ENCODE assay signal across 7 cellular contexts in genomic region chr1:86914998-86915736, GRCh38. TPM values are rescaled to one million over a fixed set of nuclear protein-coding genes. Genes with fewer than 3 reads are reported as not detected.
DNase-seq lines count a peak whose midpoint lies in the region; ATAC-seq, FAIRE-seq and TF ChIP-seq lines count a peak whose summit lies in the region.

No MANE protein-coding gene starts in this region.

- POLR2A ChIA-PET in activated CD4-positive, alpha-beta memory T cell treated with anti-CD3 and anti-CD28 coated beads, Interleukin-2, amount 10 ng/mL, durations not matched to agents 7 days and 5 days (lab: Charles Lee), result interaction anchor here (0.7 to 4.6 kb wide), 9 partner anchors 9 to 529 kb away, joined by 3 to 96 read pairs (median 4); partner anchors contain the start of gene SH3GLB1
- POLR2A ChIA-PET in H1 (lab: Charles Lee; ENCODE audit: partially characterized antibody), result interaction anchor here (0.6 to 5.1 kb wide), 15 partner anchors 10 to 108 kb away, joined by 3 to 49 read pairs (median 7); no protein-coding TSS in a partner anchor

- H3K9me3 Mint-ChIP-seq in activated CD4-positive, alpha-beta memory T cell treated with anti-CD3 and anti-CD28 coated beads, Interleukin-2, amount 10 ng/mL, durations not matched to agents 7 days and 5 days, result no peaks in the 10 kb centered on the region

- no peak for TF ChIP-seq EP300 in H1 (IDR thresholded peaks at IDR 0.05; ENCODE audit: borderline replicate concordance in 1 of 2, low read depth in 2 of 2, low read length in 2 of 2)

- H3K4me1 Mint-ChIP-seq in activated CD4-positive, alpha-beta memory T cell treated with anti-CD3 and anti-CD28 coated beads, Interleukin-2, amount 10 ng/mL, durations not matched to agents 7 days and 5 days, result peaks cover 34% of the 10 kb centered on the region

- H3K79me1 ChIP-seq in H1 (ENCODE audit: low read depth, low read length), result no peaks in the 10 kb centered on the region
- H3K79me1 ChIP-seq in mesendoderm (ENCODE audit: low read length), result peaks cover 14% of the 10 kb centered on the region

- WGBS in H1 (ENCODE audit: extremely low coverage in 1 of 2, insufficient coverage in 1 of 2, insufficient read length in 1 of 2, insufficient replicate concordance in 2 of 2, low coverage in 1 of 2, low lambda C conversion rate in 2 of 2, missing lambda C conversion rate in 1 of 2), 2 experiments, result 1% methylated on average over 41 of the region's 43 CpGs; no CpG with 5 or more reads in 1 of the 2 experiments
- WGBS in mesendoderm (ENCODE audit: extremely low coverage, insufficient coverage, low lambda C conversion rate), result no CpG with 5 or more reads among the region's 43 CpGs

- TF ChIP-seq CTCF in H1 (IDR thresholded peaks at IDR 0.05; ENCODE audit: control extremely low read depth in 1 of 3, insufficient read depth in 1 of 3, low read depth in 1 of 3, low read length in 3 of 3), result no peak

- H3K36me3 ChIP-seq in H1 (ENCODE audit: control insufficient read depth in 2 of 4, insufficient read depth in 4 of 4, low read length in 3 of 4) (peaks cover 0 to 3% (median 1%) of the 10 kb centered on the region in 4 experiments; a peak in 1 of 8 replicates), mesendoderm (ENCODE audit: control insufficient read depth, insufficient read depth, low read length) (no peaks in the 10 kb centered on the region)

- H2AFZ ChIP-seq in H1 (ENCODE audit: low read length), result no peak overlapping the region; the same call in 1 of the 2 replicates

- TF ChIP-seq POLR2A in GM18505 (IDR thresholded peaks at IDR 0.05; ENCODE audit: borderline replicate concordance, extremely low read depth, insufficient read depth, insufficient read length), result peak; percentile 45
- peak in 1 of 2 experiments; percentile 68; a peak in 2 of 3 replicates for TF ChIP-seq POLR2A in H1 (IDR thresholded peaks at IDR 0.05; ENCODE audit: control extremely low read depth in 1 of 2, low read depth in 2 of 2, low read length in 2 of 2)

- H2AK5ac ChIP-seq in H1 (ENCODE audit: low read depth, low read length) (no peak overlapping the region), mesendoderm (ENCODE audit: low read length) (no peak overlapping the region)

- H2BK120ac ChIP-seq in H1 (replicated peaks; ENCODE audit: low read depth, low read length), result peak overlapping the region; percentile 69
- peak overlapping the region; percentile 47 for H2BK120ac ChIP-seq in mesendoderm (ENCODE audit: low read depth, low read length)

- H3K4me3 ChIP-seq in H1 (ENCODE audit: extremely low read depth in 1 of 4, insufficient read depth in 2 of 4, low read depth in 3 of 4, low read length in 4 of 4) (peak overlapping the region; percentile 98 to 99 (median 98)), mesendoderm (ENCODE audit: low read length) (peak overlapping the region; percentile 80)

- H2BK15ac ChIP-seq in H1 (ENCODE audit: low read length) (no peak overlapping the region), mesendoderm (replicated peaks; ENCODE audit: low read depth) (peak overlapping the region; percentile 42)

- DNase-seq in NCI-H460 (ENCODE audit: extremely low read depth, low read depth), result peak; percentile 15
- DNase-seq in activated CD4-positive, alpha-beta memory T cell treated with anti-CD3 and anti-CD28 coated beads, Interleukin-2, amount 10 ng/mL, durations not matched to agents 7 days and 5 days, result peak; percentile 51
- peak in 1 of 2 experiments; percentile 73 for DNase-seq in H1 (ENCODE audit: low read depth in 1 of 2, low spot score in 2 of 2)
- DNase-seq in mesendoderm, result peak; percentile 90
- peak; percentile 17 for DNase-seq in stimulated activated CD8-positive, alpha-beta memory T cell treated with anti-CD3 and anti-CD28 coated beads, Interleukin-15, amount 100 ng/mL, for 24 hours (ENCODE audit: low read depth)

- peak overlapping the region; percentile 77 for H3K56ac ChIP-seq in H1 (replicated peaks; ENCODE audit: insufficient read length, low read depth, low read length)
- peak overlapping the region; percentile 93 for H3K56ac ChIP-seq in mesendoderm (ENCODE audit: low read length)

- ATAC-seq in GM18505 (IDR thresholded peaks at IDR 0.05; ENCODE audit: unreplicated experiment) (peak; percentile 12), HG03097 (IDR thresholded peaks at IDR 0.05; ENCODE audit: low FRiP score, unreplicated experiment) (peak; percentile 18)

- CTCF ChIA-PET in activated CD4-positive, alpha-beta memory T cell treated with anti-CD3 and anti-CD28 coated beads, Interleukin-2, amount 10 ng/mL, durations not matched to agents 7 days and 5 days (lab: Charles Lee), result interaction anchor here (0.8 to 3.0 kb wide), 6 partner anchors 10 to 210 kb away, joined by 3 to 29 read pairs (median 3); partner anchors contain the start of gene SH3GLB1
- CTCF ChIA-PET in H1 (lab: Charles Lee; ENCODE audit: partially characterized antibody), result interaction anchor here (0.5 to 1.7 kb wide), 8 partner anchors 17 to 182 kb away, joined by 3 to 8 read pairs (median 4); no protein-coding TSS in a partner anchor

- H3K9ac ChIP-seq in H1 (replicated peaks in 1 of 4; ENCODE audit: extremely low read depth in 1 of 4, low read depth in 3 of 4, low read length in 3 of 4) (peak overlapping the region; percentile 82 to 93 (median 86)), mesendoderm (ENCODE audit: low read length) (peak overlapping the region; percentile 91)

- peaks cover 13% of the 10 kb centered on the region for H3K36me3 Mint-ChIP-seq in activated CD4-positive, alpha-beta memory T cell treated with anti-CD3 and anti-CD28 coated beads, Interleukin-2, amount 10 ng/mL, durations not matched to agents 7 days and 5 days (ENCODE audit: low read depth)

- no peaks in the 10 kb centered on the region for H3K23me2 ChIP-seq in H1 (ENCODE audit: low read depth, low read length)

- H3K27ac Mint-ChIP-seq in activated CD4-positive, alpha-beta memory T cell treated with anti-CD3 and anti-CD28 coated beads, Interleukin-2, amount 10 ng/mL, durations not matched to agents 7 days and 5 days, result no peak overlapping the region

- no peaks in the 10 kb centered on the region for H3K9me3 ChIP-seq in H1 (ENCODE audit: insufficient read depth in 2 of 2, low read depth in 1 of 2, low read length in 1 of 2)

- H2BK5ac ChIP-seq in H1 (ENCODE audit: low read depth, low read length) (peak overlapping the region; percentile 46), mesendoderm (ENCODE audit: low read length) (peak overlapping the region; percentile 37)

- peak overlapping the region; percentile 19; the same call in 1 of the 2 replicates for H2BK12ac ChIP-seq in H1 (ENCODE audit: low read depth, low read length)

- peak overlapping the region; percentile 31 for H4K91ac ChIP-seq in H1 (replicated peaks; ENCODE audit: insufficient read length, low read length)

- H3K27me3 ChIP-seq in H1 (replicated peaks in 1 of 4; ENCODE audit: control insufficient read depth in 3 of 4, extremely low read depth in 1 of 4, insufficient read depth in 3 of 4, low read length in 3 of 4) (no peaks in the 10 kb centered on the region), mesendoderm (ENCODE audit: insufficient read depth, low read length, poor library complexity) (no peaks in the 10 kb centered on the region)

- H2BK20ac ChIP-seq in H1 (ENCODE audit: low read length), result no peak overlapping the region

- H3K4me1 ChIP-seq in H1 (replicated peaks in 1 of 4; ENCODE audit: control insufficient read depth in 3 of 4, insufficient read depth in 4 of 4, low read length in 3 of 4), result peaks cover 0 to 3% (median 2%) of the 10 kb centered on the region in 4 experiments; a peak in 3 of 7 replicates
- peaks cover 5% of the 10 kb centered on the region for H3K4me1 ChIP-seq in mesendoderm (ENCODE audit: control insufficient read depth, low read depth, low read length)

- H4K5ac ChIP-seq in H1 (ENCODE audit: insufficient read length, low read depth, low read length), result peak overlapping the region; percentile 35
- H4K5ac ChIP-seq in mesendoderm (ENCODE audit: low read length), result no peak overlapping the region

- H3K14ac ChIP-seq in H1 (ENCODE audit: insufficient read length), result no peak overlapping the region

- FAIRE-seq in H1 (lab: Jason Lieb, UNC), result peak; percentile 57

- H3K79me2 ChIP-seq in H1 (ENCODE audit: control insufficient read depth in 1 of 2, insufficient read depth in 2 of 2, low read length in 2 of 2) (peaks cover 31 to 90% of the 10 kb centered on the region in 2 experiments), mesendoderm (ENCODE audit: control insufficient read depth, insufficient read depth, low read length) (peaks cover 45% of the 10 kb centered on the region)

- peaks cover 2 to 6% of the 10 kb centered on the region in 2 experiments for H4K20me1 ChIP-seq in H1 (replicated peaks in 1 of 2; ENCODE audit: control insufficient read depth in 1 of 2, insufficient read depth in 2 of 2, low read length in 2 of 2)

- H3K27me3 Mint-ChIP-seq in activated CD4-positive, alpha-beta memory T cell treated with anti-CD3 and anti-CD28 coated beads, Interleukin-2, amount 10 ng/mL, durations not matched to agents 7 days and 5 days, result no peaks in the 10 kb centered on the region

- H3K23ac ChIP-seq in H1 (ENCODE audit: insufficient read length) (no peak overlapping the region), mesendoderm (ENCODE audit: low read length) (no peak overlapping the region)

- H4K8ac ChIP-seq in H1 (ENCODE audit: extremely low read depth, insufficient read depth, low read length) (peak overlapping the region; percentile 82; the same call in 1 of the 2 replicates), mesendoderm (ENCODE audit: low read depth, low read length) (peak overlapping the region; percentile 14)

- H3K4me2 ChIP-seq in H1 (ENCODE audit: insufficient read depth in 1 of 2, low read depth in 2 of 2, low read length in 2 of 2), result peak overlapping the region; percentile 72 to 79
- H3K4me2 ChIP-seq in mesendoderm (ENCODE audit: low read length), result peak overlapping the region; percentile 99

- H3K4ac ChIP-seq in H1 (replicated peaks; ENCODE audit: insufficient read length, low read depth, low read length) (no peak overlapping the region), mesendoderm (ENCODE audit: low read depth, low read length) (peak overlapping the region; percentile 36)

- H3K18ac ChIP-seq in H1 (ENCODE audit: extremely low read depth, low read length) (peak overlapping the region; percentile 72), mesendoderm (ENCODE audit: low read length) (peak overlapping the region; percentile 99)

- no peak overlapping the region for H3K4me3 Mint-ChIP-seq in activated CD4-positive, alpha-beta memory T cell treated with anti-CD3 and anti-CD28 coated beads, Interleukin-2, amount 10 ng/mL, durations not matched to agents 7 days and 5 days

- H3K27ac ChIP-seq in H1 (ENCODE audit: low read depth, low read length) (peak overlapping the region; percentile 87), mesendoderm (ENCODE audit: low read depth, low read length) (peak overlapping the region; percentile 99)

- 0 out of 4 replicates have a peak, but pooled peaks of 1 of the 2 experiments have one; percentile 0 for TF ChIP-seq RAD21 in H1 (IDR thresholded peaks at IDR 0.05 in 1 of 2, conservative IDR thresholded peaks at IDR 0.05 in 1 of 2; ENCODE audit: low read depth in 2 of 2, low read length in 2 of 2)

RNA-seq across cellular contexts. Expression of gene HS2ST1, which starts 0.7 kb away (rescaled TPM):
- 15.9 and 16.0 TPM in 2 replicates for total RNA-seq in NCI-H460 (2014; rRNA removed; shearing (Covaris generic))
- polyA plus RNA-seq in NCI-H460 (2014; cell fraction: nucleus; rRNA removed), result 5.7 and 8.0 TPM in 2 replicates
- 10 to 100 TPM; 16.9 to 20.4 TPM for total RNA-seq in activated CD4-positive, alpha-beta memory T cell treated with anti-CD3 and anti-CD28 coated beads, Interleukin-2, amount 10 ng/mL, durations not matched to agents 7 days and 5 days
- total RNA-seq in H1 (2021; fragmentation: NEBNext Ultra II Directional; extraction: Animal tissue kit (Norgen Biotek cat#: 25700)), result 24.0 and 28.3 TPM in 2 replicates
- polyA plus RNA-seq in H1 (2011; rRNA removed), result 2.9 and 5.2 TPM in 2 replicates
- polyA plus RNA-seq in H1 (2011; cell fraction: cytosol; rRNA removed), result 5.8 TPM
- 2.8 TPM for polyA plus RNA-seq in H1 (2011; cell fraction: nucleus; rRNA removed)
- polyA plus RNA-seq in H1 (2012, experiment 1 of 2), result 6.1 to 16.4 TPM (median 7.5 TPM) in 4 replicates
- 1.3 TPM for polyA plus RNA-seq in H1 (2012, experiment 2 of 2)
- polyA plus RNA-seq in H1 (2013, experiment 1 of 2), result 15.0 TPM
- polyA plus RNA-seq in H1 (2013, experiment 2 of 2), result 16.0 TPM
- polyA minus RNA-seq in H1 (2011; rRNA and poly(A)+ RNA removed), result 10.1 and 14.6 TPM in 2 replicates
- 12.3 TPM for polyA minus RNA-seq in H1 (2011; cell fraction: cytosol; rRNA and poly(A)+ RNA removed)
- polyA minus RNA-seq in H1 (2011; cell fraction: nucleus; rRNA and poly(A)+ RNA removed), result 21.4 TPM
- polyA plus RNA-seq in mesendoderm (2013, experiment 1 of 2), result 11.9 TPM
- 12.1 TPM for polyA plus RNA-seq in mesendoderm (2013, experiment 2 of 2)

RNA-seq across cellular contexts. Expression of gene SELENOF, which starts 1.2 kb away (rescaled TPM):
- total RNA-seq in NCI-H460 (2014; rRNA removed; shearing (Covaris generic)), result 167 and 174 TPM in 2 replicates
- 93.3 and 113 TPM in 2 replicates for polyA plus RNA-seq in NCI-H460 (2014; cell fraction: nucleus; rRNA removed)
- 100 to 1,000 TPM; 178 to 180 TPM for total RNA-seq in activated CD4-positive, alpha-beta memory T cell treated with anti-CD3 and anti-CD28 coated beads, Interleukin-2, amount 10 ng/mL, durations not matched to agents 7 days and 5 days
- 151 and 163 TPM in 2 replicates for total RNA-seq in H1 (2021; fragmentation: NEBNext Ultra II Directional; extraction: Animal tissue kit (Norgen Biotek cat#: 25700))
- 39.7 and 70.7 TPM in 2 replicates for polyA plus RNA-seq in H1 (2011; rRNA removed)
- 94.3 TPM for polyA plus RNA-seq in H1 (2011; cell fraction: cytosol; rRNA removed)
- polyA plus RNA-seq in H1 (2011; cell fraction: nucleus; rRNA removed), result 17.8 TPM
- 83.5 to 132 TPM (median 96.7 TPM) in 4 replicates for polyA plus RNA-seq in H1 (2012, experiment 1 of 2)
- 22.9 TPM for polyA plus RNA-seq in H1 (2012, experiment 2 of 2)
- 131 TPM for polyA plus RNA-seq in H1 (2013, experiment 1 of 2)
- polyA plus RNA-seq in H1 (2013, experiment 2 of 2), result 164 TPM
- 52.4 and 54.0 TPM in 2 replicates for polyA minus RNA-seq in H1 (2011; rRNA and poly(A)+ RNA removed)
- polyA minus RNA-seq in H1 (2011; cell fraction: cytosol; rRNA and poly(A)+ RNA removed), result 34.4 TPM
- polyA minus RNA-seq in H1 (2011; cell fraction: nucleus; rRNA and poly(A)+ RNA removed), result 44.1 TPM
- 135 TPM for polyA plus RNA-seq in mesendoderm (2013, experiment 1 of 2)
- 136 TPM for polyA plus RNA-seq in mesendoderm (2013, experiment 2 of 2)
